ENCODE assay signal across 10 cellular contexts in the genomic region with DNA sequence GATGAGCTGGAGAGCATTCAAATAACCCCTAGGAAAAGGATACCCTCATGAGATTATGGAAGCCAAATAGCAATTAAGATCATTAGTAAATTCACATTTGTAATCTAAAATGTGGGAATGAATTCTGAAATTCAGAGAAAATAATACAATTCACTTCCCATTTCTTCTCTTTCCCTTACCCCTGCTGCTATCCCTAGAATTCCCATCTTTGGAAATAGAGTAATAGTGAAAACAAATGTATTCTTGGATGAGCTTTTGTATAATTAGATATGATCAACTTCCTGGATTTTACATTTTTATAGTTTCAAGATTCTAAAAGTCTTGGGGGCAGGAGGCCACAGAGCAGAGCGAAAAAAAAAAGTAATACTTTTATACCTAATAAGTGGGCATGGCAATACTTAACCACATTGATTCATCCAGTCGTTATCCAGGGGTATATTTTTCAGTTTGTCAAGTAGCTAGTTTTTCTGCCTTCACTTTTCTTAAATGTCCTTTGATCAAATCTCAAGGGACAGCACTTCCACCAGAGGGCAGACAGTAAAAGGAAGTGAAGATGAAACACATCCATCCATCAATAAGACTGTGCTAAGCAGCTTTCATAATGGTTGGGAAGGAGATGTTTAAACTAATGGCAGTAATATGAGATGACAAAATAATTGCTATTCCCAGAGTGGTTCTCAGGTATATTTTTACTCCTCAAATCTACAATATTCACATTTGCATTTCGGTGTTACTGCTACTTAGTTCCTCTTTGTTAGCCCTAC.
DNase-seq lines count a peak whose midpoint lies in the region; ATAC-seq, FAIRE-seq and TF ChIP-seq lines count a peak whose summit lies in the region.
"Had no signal": no experiment of that assay in that cellular context is flagged by ENCODE, and none has a peak within 500 bp of the region (broad histone marks: within the 10 kb centered on the region; RNA-seq: fewer than 3 reads in every experiment).

No MANE protein-coding gene starts in this region.

- in situ Hi-C loops in IMR-90 (cut with MboI; ENCODE audit: low sequenced_read_pairs), result no loop called here

- no peak overlapping the region for H4K91ac ChIP-seq in IMR-90 (ENCODE audit: insufficient read depth, low read depth, low read length)

- H4K8ac ChIP-seq in IMR-90 (ENCODE audit: low read depth in 2 of 2, low read length in 2 of 2), result no peak overlapping the region

- H3K27me3 ChIP-seq in BLaER1 treated with 17β-estradiol and CSF1 and Interleukin-3, amounts not matched to agents 10 nM and 100 nM, result no peaks in the 10 kb centered on the region
- H3K27me3 ChIP-seq in IMR-90 (ENCODE audit: control insufficient read depth, insufficient read depth, low read length) (no peaks in the 10 kb centered on the region), PC-9 (ENCODE audit: insufficient read depth, low read depth) (no peaks in the 10 kb centered on the region)

- H3K36me3 Mint-ChIP-seq in glutamatergic neuron (ENCODE audit: unreplicated experiment), result no peaks in the 10 kb centered on the region

- no peak overlapping the region for H2BK15ac ChIP-seq in IMR-90 (ENCODE audit: low read depth, low read length)

- no peak overlapping the region for H3K18ac ChIP-seq in IMR-90 (ENCODE audit: low read depth, low read length)

- no peak for TF ChIP-seq POLR2A in IMR-90 (IDR thresholded peaks at IDR 0.05; ENCODE audit: low read depth, low read length)

- dilution Hi-C loops in IMR-90 (cut with HindIII; ENCODE audit: low sequenced_read_pairs, unreplicated experiment), result no loop called here

- no peaks in the 10 kb centered on the region for H3K79me2 ChIP-seq in PC-9 (ENCODE audit: low read depth)

- H3K9ac ChIP-seq in BLaER1 treated with 17β-estradiol and CSF1 and Interleukin-3, amounts not matched to agents 10 nM and 100 nM, result no peak overlapping the region
- H3K9ac ChIP-seq in IMR-90 (ENCODE audit: low read depth, low read length) (no peak overlapping the region), kidney (ENCODE audit: low read length in 2 of 2) (no peak overlapping the region)

- no peak overlapping the region for H3K27ac Mint-ChIP-seq in glutamatergic neuron (ENCODE audit: unreplicated experiment)

- H3K36me3 ChIP-seq in BLaER1 treated with 17β-estradiol and CSF1 and Interleukin-3, amounts not matched to agents 10 nM and 100 nM, result no peaks in the 10 kb centered on the region
- H3K36me3 ChIP-seq in IMR-90 (ENCODE audit: control insufficient read depth, insufficient read depth, low read length) (no peaks in the 10 kb centered on the region), PC-9 (ENCODE audit: low read depth) (no peaks in the 10 kb centered on the region), kidney (ENCODE audit: control insufficient read depth in 1 of 2, insufficient read depth in 2 of 2, low read length in 2 of 2) (no peaks in the 10 kb centered on the region)

- H3K9me3 Mint-ChIP-seq in glutamatergic neuron (ENCODE audit: unreplicated experiment), result peaks cover 2% of the 10 kb centered on the region

- peak; percentile 38 for TF ChIP-seq CTCF in IMR-90 (conservative IDR thresholded peaks at IDR 0.05; ENCODE audit: low read depth, low read length)
- peak; percentile 54 for TF ChIP-seq CTCF in PC-9 (conservative IDR thresholded peaks at IDR 0.05)
- TF ChIP-seq CTCF in kidney (IDR thresholded peaks at IDR 0.05; ENCODE audit: borderline replicate concordance, extremely low read depth, insufficient read depth), result peak; percentile 23
- TF ChIP-seq CTCF in glutamatergic neuron (IDR thresholded peaks at IDR 0.05; ENCODE audit: partially characterized antibody, unreplicated experiment), result no peak

- no peaks in the 10 kb centered on the region for H3K79me1 ChIP-seq in IMR-90 (ENCODE audit: low read depth in 1 of 2, low read length in 2 of 2)

- CTCF ChIA-PET in IMR-90 (lab: Yijun Ruan, JAX), result interaction anchor here (0.5 to 1.5 kb wide), 16 partner anchors 9 to 1053 kb away, joined by 3 to 6 read pairs (median 3); no protein-coding TSS in a partner anchor
- CTCF ChIA-PET in PC-9 (lab: Charles Lee), result interaction anchor here (0.8 kb wide), 1 partner anchor 1114 kb away, joined by 4 read pairs; no protein-coding TSS in a partner anchor

- TF ChIP-seq RAD21 in IMR-90 (IDR thresholded peaks at IDR 0.05; ENCODE audit: low read length), result peak; percentile 43

- H3K4me1 ChIP-seq in BLaER1 treated with 17β-estradiol and CSF1 and Interleukin-3, amounts not matched to agents 10 nM and 100 nM, result peaks cover 0 to 27% (median 9%) of the 10 kb centered on the region in 10 experiments; a peak in 12 of 20 replicates
- no peaks in the 10 kb centered on the region for H3K4me1 ChIP-seq in IMR-90 (ENCODE audit: control insufficient read depth, insufficient read depth, low read length)
- H3K4me1 ChIP-seq in PC-9 (replicated peaks; ENCODE audit: insufficient read depth), result no peaks in the 10 kb centered on the region
- no peaks in the 10 kb centered on the region for H3K4me1 ChIP-seq in kidney (ENCODE audit: control insufficient read depth in 1 of 2, insufficient read depth in 1 of 2, low read depth in 1 of 2, low read length in 2 of 2)

- H2AK5ac ChIP-seq in IMR-90 (ENCODE audit: low read depth, low read length), result no peak overlapping the region

- H2BK20ac ChIP-seq in IMR-90 (ENCODE audit: low read depth, low read length), result no peak overlapping the region

- no peaks in the 10 kb centered on the region for H3K9me2 ChIP-seq in PC-9 (ENCODE audit: insufficient read depth)

- WGBS in IMR-90 (ENCODE audit: extremely low coverage in 2 of 2, insufficient read length in 1 of 2), 2 experiments, result no CpG with 5 or more reads among the region's 3 CpGs

- DNase-seq in IMR-90 (peak; percentile 41), PC-9 (peak; percentile 4 to 38), kidney (no peak), cerebellum (ENCODE audit: low spot score) (no peak), activated gamma-delta T cell (lab: John Stamatoyannopoulos, UW) (no peak), glutamatergic neuron (no peak)
- no peak for DNase-seq in stimulated activated naive CD4-positive, alpha-beta T cell treated with Interleukin-2 at 50 U/mL for 16 hours (lab: John Stamatoyannopoulos, UW)
- DNase-seq: activated gamma-delta T cell treated with Interleukin-2 at 50 U/mL for 16 hours had no signal

- no peak overlapping the region for H3K4me3 Mint-ChIP-seq in glutamatergic neuron (ENCODE audit: unreplicated experiment)

- intact Hi-C loops in IMR-90 (cut with micrococcal nuclease), result no loop called here
- intact Hi-C loops in PC-9 (cut with micrococcal nuclease; ENCODE audit: unreplicated experiment), result loop anchor here (1.0 to 10.0 kb wide), 3 partner anchors 1040 to 1175 kb away; no protein-coding TSS in a partner anchor
- intact Hi-C loops in kidney (cut with DNase I), result no loop called here

- H4K5ac ChIP-seq in IMR-90 (ENCODE audit: low read depth, low read length), result no peak overlapping the region

- POLR2A ChIA-PET in IMR-90 (lab: Charles Lee; ENCODE audit: unreplicated experiment), result interaction anchor here (0.6 kb wide), 1 partner anchor 129 kb away, joined by 3 read pairs; no protein-coding TSS in a partner anchor
- POLR2A ChIA-PET in PC-9 (lab: Charles Lee; ENCODE audit: unreplicated experiment), result no interaction called here

- H3K27me3 Mint-ChIP-seq in glutamatergic neuron (ENCODE audit: unreplicated experiment), result no peaks in the 10 kb centered on the region

- peak overlapping the region in 2 of 11 experiments; percentile 13 to 51; a peak in 2 of 22 replicates for H3K27ac ChIP-seq in BLaER1 treated with 17β-estradiol and CSF1 and Interleukin-3, amounts not matched to agents 10 nM and 100 nM
- H3K27ac ChIP-seq in IMR-90 (ENCODE audit: insufficient read depth, low read length) (no peak overlapping the region), PC-9 (no peak overlapping the region), kidney (ENCODE audit: low read depth in 2 of 2, low read length in 2 of 2) (no peak overlapping the region)

- peaks cover 9% of the 10 kb centered on the region for H3K4me1 Mint-ChIP-seq in glutamatergic neuron (ENCODE audit: low read depth, unreplicated experiment)

- FAIRE-seq in kidney (lab: Jason Lieb, UNC), result no peak

- H3K9me3 ChIP-seq in BLaER1 treated with 17β-estradiol and CSF1 and Interleukin-3, amounts not matched to agents 10 nM and 100 nM (replicated peaks in 1 of 11), result peaks cover 0 to 33% (median 21%) of the 10 kb centered on the region in 11 experiments; a peak in 11 of 22 replicates
- H3K9me3 ChIP-seq in IMR-90 (ENCODE audit: control insufficient read depth, insufficient read depth, low read length) (no peaks in the 10 kb centered on the region), PC-9 (ENCODE audit: insufficient read depth, low read depth) (no peaks in the 10 kb centered on the region), kidney (ENCODE audit: control insufficient read depth in 1 of 2, low read length in 2 of 2) (no peaks in the 10 kb centered on the region)

- H3K23ac ChIP-seq in IMR-90 (ENCODE audit: low read depth, low read length), result no peak overlapping the region

- H3K14ac ChIP-seq in IMR-90 (replicated peaks; ENCODE audit: low read depth, low read length), result no peak overlapping the region

- no TSS peak for BruUV-seq in IMR-90 (replicated peaks; lab: Mats Ljungman, UMichigan)
- BruUV-seq in PC-9 (replicated peaks; lab: Mats Ljungman, UMichigan), result no TSS peak

- no peak overlapping the region for H2BK120ac ChIP-seq in IMR-90 (ENCODE audit: low read depth, low read length)

- H4K20me1 ChIP-seq in BLaER1 treated with 17β-estradiol and CSF1 and Interleukin-3, amounts not matched to agents 10 nM and 100 nM, result no peaks in the 10 kb centered on the region
- H4K20me1 ChIP-seq in IMR-90 (ENCODE audit: insufficient read depth, low read length), result no peaks in the 10 kb centered on the region
- no peaks in the 10 kb centered on the region for H4K20me1 ChIP-seq in PC-9 (ENCODE audit: insufficient read depth)

- no peak overlapping the region for H2AK9ac ChIP-seq in IMR-90 (replicated peaks; ENCODE audit: low read depth, low read length, poor library complexity)

- no peak overlapping the region for H3K4ac ChIP-seq in IMR-90 (ENCODE audit: low read depth, low read length)

- H2AFZ ChIP-seq in IMR-90 (replicated peaks; ENCODE audit: low read length, poor library complexity), result no peak overlapping the region
- H2AFZ ChIP-seq in PC-9, result no peak overlapping the region

- peak overlapping the region in 6 of 11 experiments; percentile 22 to 54 (median 34); a peak in 10 of 22 replicates for H3K4me2 ChIP-seq in BLaER1 treated with 17β-estradiol and CSF1 and Interleukin-3, amounts not matched to agents 10 nM and 100 nM
- H3K4me2 ChIP-seq in IMR-90 (ENCODE audit: low read depth, low read length), result no peak overlapping the region
- no peak overlapping the region for H3K4me2 ChIP-seq in PC-9

- no peak overlapping the region for H3K56ac ChIP-seq in IMR-90 (ENCODE audit: extremely low read depth, insufficient read depth, low read length)

- no peaks in the 10 kb centered on the region for H3K9me1 ChIP-seq in IMR-90 (ENCODE audit: insufficient read depth, low read length)

- no peak overlapping the region for H2BK5ac ChIP-seq in IMR-90 (ENCODE audit: low read depth, low read length, poor library complexity, severe bottlenecking)

- H3F3A ChIP-seq in PC-9 (ENCODE audit: insufficient read depth, low read depth), result no peaks in the 10 kb centered on the region

- H3K4me3 ChIP-seq in BLaER1 treated with 17β-estradiol and CSF1 and Interleukin-3, amounts not matched to agents 10 nM and 100 nM, result no peak overlapping the region
- H3K4me3 ChIP-seq in IMR-90 (ENCODE audit: insufficient read depth, low read depth, low read length) (no peak overlapping the region), PC-9 (no peak overlapping the region), kidney (ENCODE audit: low read length in 2 of 2) (no peak overlapping the region)

- ATAC-seq in IMR-90 (ENCODE audit: low read depth), result no peak
- ATAC-seq: Panc1 had no signal

Comparison
In these comparisons a context has a peak if more than half of its experiments do, and no peak if none do; other contexts are left out.
1. H3K4me2 ChIP-seq: peak in BLaER1 treated with 17β-estradiol and CSF1 and Interleukin-3, amounts not matched to agents 10 nM and 100 nM (6 of 11); none in IMR-90 (single experiment) and PC-9 (single experiment).
2. DNase-seq: peak in IMR-90 (single experiment) and PC-9 (2 of 2); none in kidney (single experiment), cerebellum (single experiment), activated gamma-delta T cell (single experiment), glutamatergic neuron (single experiment) and stimulated activated naive CD4-positive, alpha-beta T cell treated with Interleukin-2 at 50 U/mL for 16 hours (single experiment).